Comparison of ENCODE assay signal across 8 cellular contexts in genomic region chr16:9139965-9140364, GRCh38. TPM values are rescaled to one million over a fixed set of nuclear protein-coding genes. Genes with fewer than 3 reads are reported as not detected.
DNase-seq lines count a peak whose midpoint lies in the region; ATAC-seq and TF ChIP-seq lines count a peak whose summit lies in the region.

No MANE protein-coding gene starts in this region.

- peak; percentile 51 for ATAC-seq in GM21786 (IDR thresholded peaks at IDR 0.05; ENCODE audit: unreplicated experiment)
- peak; percentile 59 for ATAC-seq in foreskin keratinocyte
- ATAC-seq in HG03139 (IDR thresholded peaks at IDR 0.05; ENCODE audit: unreplicated experiment) = no peak

- no peaks in the 10 kb centered on the region for H3K4me1 ChIP-seq in foreskin keratinocyte

- peak; percentile 54 for DNase-seq in EH (ENCODE audit: low read depth)
- DNase-seq in NCI-H82 treated with DMSO at 0.1 percent for 48 hours (lab: John Stamatoyannopoulos, UW; ENCODE audit: unreplicated experiment) = peak; percentile 59
- DNase-seq in foreskin keratinocyte = no peak
- no peak for DNase-seq in C1 segment of cervical spinal cord (lab: John Stamatoyannopoulos, UW)
- DNase-seq in NCI-H1436 (lab: John Stamatoyannopoulos, UW) = no peak
- DNase-seq in NOMO-1 treated with DMSO at 0.1 percent for 48 hours (lab: John Stamatoyannopoulos, UW; ENCODE audit: unreplicated experiment) = no peak

- no peak overlapping the region for H3K27ac ChIP-seq in foreskin keratinocyte

- no peak for TF ChIP-seq CTCF in foreskin keratinocyte (conservative IDR thresholded peaks at IDR 0.05)

- H3K27me3 ChIP-seq in foreskin keratinocyte = no peaks in the 10 kb centered on the region

RNA-seq across cellular contexts. Expression of gene HAPSTR1, which starts 48.5 kb away (rescaled TPM):
- 61.3 and 68.2 TPM in 2 replicates for total RNA-seq in foreskin keratinocyte
- 14.3 and 16.4 TPM in 2 replicates for polyA plus RNA-seq in foreskin keratinocyte

Comparison
In these comparisons a context has a peak if more than half of its experiments do, and no peak if none do; other contexts are left out.
1. DNase-seq: peak in EH (single experiment) and NCI-H82 treated with DMSO at 0.1 percent for 48 hours (single experiment); none in foreskin keratinocyte (0 of 2), C1 segment of cervical spinal cord (0 of 14), NCI-H1436 (single experiment) and NOMO-1 treated with DMSO at 0.1 percent for 48 hours (single experiment).